Comparison of ENCODE assay signal across 7 cellular contexts in the genomic region with DNA sequence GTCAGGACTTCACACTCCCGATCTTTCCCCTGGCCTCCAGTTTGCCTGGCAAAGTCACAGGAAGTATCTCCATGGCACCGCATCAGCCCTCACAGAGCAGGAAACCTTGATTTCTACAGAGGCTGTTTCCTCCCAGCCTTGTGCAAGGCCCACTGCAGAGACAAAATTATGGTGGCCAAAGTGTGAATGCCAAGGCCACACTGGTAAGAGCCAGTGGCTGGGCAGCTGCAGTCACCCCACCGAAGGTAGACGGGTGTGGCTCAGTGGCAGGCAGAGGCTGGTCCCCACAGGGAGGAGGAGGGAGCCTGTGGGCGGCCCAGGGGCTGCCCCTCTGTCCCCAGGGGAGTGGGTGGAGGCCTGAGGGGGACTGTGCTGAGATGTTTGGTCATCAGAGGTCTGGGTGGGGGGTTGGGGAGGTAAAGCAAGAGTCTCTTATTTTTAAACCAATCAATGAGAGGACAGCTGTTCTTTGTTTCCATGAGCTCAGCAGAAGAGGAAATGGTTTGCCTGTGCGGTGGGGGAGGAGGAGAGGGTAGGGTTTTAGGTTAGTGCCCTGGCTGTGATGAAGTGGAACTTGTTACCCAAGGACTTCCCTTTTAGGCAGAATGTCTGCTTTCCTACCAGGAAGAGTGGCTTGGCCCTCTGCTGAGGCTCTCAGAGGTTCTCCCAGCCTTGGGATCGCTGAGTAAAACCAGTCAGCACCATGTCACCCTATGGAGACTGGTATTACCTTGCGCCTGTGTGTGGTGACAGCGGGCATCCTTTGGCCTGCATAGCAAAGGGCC. TPM values are rescaled to one million over a fixed set of nuclear protein-coding genes. Genes with fewer than 3 reads are reported as not detected.
DNase-seq lines count a peak whose midpoint lies in the region; ATAC-seq and TF ChIP-seq lines count a peak whose summit lies in the region.

No MANE protein-coding gene starts in this region.

- no peaks in the 10 kb centered on the region for H3K36me3 ChIP-seq in spleen

- 61% methylated on average over 9 of the region's 9 CpGs for WGBS in right cardiac atrium
- WGBS in spleen, 5 donors, result 6 to 14% (median 11%) methylated on average over 9 of the region's 9 CpGs

- H3K4me3 ChIP-seq in right cardiac atrium (ENCODE audit: low read length) (no peak overlapping the region), spleen (peak overlapping the region in 1 of 8 donors; percentile 67)

- no peaks in the 10 kb centered on the region for H3K9me3 ChIP-seq in right cardiac atrium (ENCODE audit: control insufficient read depth, low read length)
- no peaks in the 10 kb centered on the region for H3K9me3 ChIP-seq in spleen

- H3K27me3 ChIP-seq in right cardiac atrium (ENCODE audit: control insufficient read depth, insufficient read depth) (no peaks in the 10 kb centered on the region), spleen (replicated peaks in 1 of 7) (no peaks in the 10 kb centered on the region)

- intact Hi-C loops in right cardiac atrium (cut with DNase I) (no loop called here), spleen (cut with DNase I; ENCODE audit: low total_unique reads) (no loop called here)

- peak in 10 of 11 experiments; percentile 15 to 72 (median 51) for TF ChIP-seq CTCF in spleen (IDR thresholded peaks at IDR 0.05 in 8 of 11, conservative IDR thresholded peaks at IDR 0.05 in 3 of 11)

- DNase-seq in NK-92 (lab: John Stamatoyannopoulos, UW; ENCODE audit: unreplicated experiment) (peak; percentile 38), right cardiac atrium (peak; percentile 68 to 79 (median 78)), spleen (peak; percentile 96), HCEC 1CT (no peak)
- DNase-seq in activated T-cell treated with anti-CD3 and anti-CD28 coated beads, Interleukin-2, amount 50 U/mL, for 48 hours, result peak; percentile 83

- H3K4me1 ChIP-seq in right cardiac atrium (ENCODE audit: control insufficient read depth, insufficient read depth, low read length), result peaks cover 37% of the 10 kb centered on the region
- peaks cover 66 to 98% (median 94%) of the 10 kb centered on the region in 6 donors for H3K4me1 ChIP-seq in spleen

- H3K27ac ChIP-seq in right cardiac atrium (ENCODE audit: low read length) (peak overlapping the region; percentile 92), spleen (peak overlapping the region; percentile 90 to 99 (median 97))

- TF ChIP-seq POLR2A in spleen (IDR thresholded peaks at IDR 0.05), result peak in 2 of 3 donors; percentile 16 to 44

- ATAC-seq in GM19035 (IDR thresholded peaks at IDR 0.05; ENCODE audit: unreplicated experiment), result peak; percentile 49
- ATAC-seq in HG03025 (IDR thresholded peaks at IDR 0.05; ENCODE audit: low FRiP score, unreplicated experiment), result peak; percentile 38
- ATAC-seq in right cardiac atrium, result peak; percentile 34 to 56

RNA-seq across cellular contexts. Expression of a gene that starts 18.0 kb away (rescaled TPM):
- total RNA-seq in right cardiac atrium (100 to 1,000 TPM in 2 of 4 donors, 10 to 100 TPM in 2; 68.1 to 361 (median 105) TPM), spleen (100 to 1,000 TPM; 104 to 186 (median 153) TPM)
- polyA plus RNA-seq in right cardiac atrium (333 TPM), spleen (10 to 100 TPM; 55.5 to 93.1 (median 69.3) TPM)

RNA-seq across cellular contexts. Expression of a gene that starts 57.8 kb away (rescaled TPM):
- total RNA-seq in right cardiac atrium (under 1 TPM in 3 of 4 donors, not detected in 1; 0.25 to 0.64 (median 0.32) TPM), spleen (10 to 100 TPM in 2 of 7 donors, 1 to 10 TPM in 5; 2.2 to 31.0 (median 7.8) TPM)
- polyA plus RNA-seq in right cardiac atrium (0.09 TPM), spleen (100 to 1,000 TPM in 1 of 3 donors, 1 to 10 TPM in 2; 2.0 to 165 (median 2.2) TPM)
